In genomic region chr1:55931272-55931940, GRCh38 we compare ENCODE assay signal across 21 cellular contexts.
DNase-seq lines count a peak whose midpoint lies in the region; ATAC-seq, FAIRE-seq and TF ChIP-seq lines count a peak whose summit lies in the region.
"Had no signal": no experiment of that assay in that cellular context is flagged by ENCODE, and none has a peak within 500 bp of the region (broad histone marks: within the 10 kb centered on the region; RNA-seq: fewer than 3 reads in every experiment).

No MANE protein-coding gene starts in this region.

- H3K4me1 Mint-ChIP-seq in MCF 10A (ENCODE audit: insufficient read depth, unreplicated experiment), result peaks cover 7% of the 10 kb centered on the region
- H3K4me1 Mint-ChIP-seq: activated T-helper 17 cell treated with anti-CD3 and anti-CD28 coated beads, Interleukin-2, amount 50 U/mL, for 72 hours had no signal

- ATAC-seq in left cardiac atrium (peak; percentile 62 to 72), GM19395 (IDR thresholded peaks at IDR 0.05; ENCODE audit: unreplicated experiment) (no peak)
- ATAC-seq: activated CD8-positive, alpha-beta T cell treated with anti-CD3 and anti-CD28 coated beads, Interleukin-2, amount 10 ng/mL, durations not matched to agents 7 days and 5 days; activated T-helper 17 cell treated with anti-CD3 and anti-CD28 coated beads, Interleukin-2, amount 50 U/mL, for 72 hours; Panc1 had no signal

- no peak for TF ChIP-seq POLR2A in GM12891 (IDR thresholded peaks at IDR 0.05; ENCODE audit: low read depth, low read length)

- peaks cover 8% of the 10 kb centered on the region for H3K9me3 Mint-ChIP-seq in MCF 10A (ENCODE audit: unreplicated experiment)
- H3K9me3 Mint-ChIP-seq: activated T-helper 17 cell treated with anti-CD3 and anti-CD28 coated beads, Interleukin-2, amount 50 U/mL, for 72 hours had no signal

- BruUV-seq in MCF 10A (replicated peaks; lab: Mats Ljungman, UMichigan), result no TSS peak

- TF ChIP-seq CTCF in HEK293 (tag by site-specific recombination; IDR thresholded peaks at IDR 0.05) (no peak), MCF 10A (IDR thresholded peaks at IDR 0.05; ENCODE audit: unreplicated experiment) (no peak), retinal pigment epithelial cell (conservative IDR thresholded peaks at IDR 0.05; ENCODE audit: low read depth, low read length) (no peak), ascending aorta (IDR thresholded peaks at IDR 0.05) (no peak)

- peak; percentile 6 for DNase-seq in MCF 10A (ENCODE audit: unreplicated experiment)
- DNase-seq in left cardiac atrium, result no peak
- peak; percentile 42 for DNase-seq in retinal pigment epithelial cell (ENCODE audit: low read depth)
- DNase-seq in ascending aorta (ENCODE audit: low spot score in 2 of 2), result no peak
- DNase-seq in H4 (ENCODE audit: low spot score), result no peak
- no peak for DNase-seq in GM12891 (ENCODE audit: insufficient read length, low spot score)
- DNase-seq: activated CD8-positive, alpha-beta T cell treated with anti-CD3 and anti-CD28 coated beads, Interleukin-2, amount 10 ng/mL, durations not matched to agents 7 days and 5 days; adrenal gland; Caco-2; esophagus squamous epithelium; GF-D8; NCI-H2029; NCI-H774; T-helper 1 cell; WERI-Rb-1 had no signal

- H3K36me3 Mint-ChIP-seq in MCF 10A (ENCODE audit: insufficient read depth, unreplicated experiment), result no peaks in the 10 kb centered on the region

- no peak for FAIRE-seq in GM12891 (lab: Jason Lieb, UNC)

- H3K4me3 ChIP-seq in HEK293 (ENCODE audit: low read depth, low read length) (no peak overlapping the region), retinal pigment epithelial cell (ENCODE audit: low read length) (no peak overlapping the region), ascending aorta (no peak overlapping the region)
- H3K4me3 ChIP-seq: adrenal gland, esophagus squamous epithelium, skin epidermis had no signal

- H3K27ac Mint-ChIP-seq in MCF 10A (ENCODE audit: low read depth, unreplicated experiment), result peak overlapping the region; percentile 43
- H3K27ac Mint-ChIP-seq: activated CD8-positive, alpha-beta T cell treated with anti-CD3 and anti-CD28 coated beads, Interleukin-2, amount 10 ng/mL, durations not matched to agents 7 days and 5 days; activated T-helper 17 cell treated with anti-CD3 and anti-CD28 coated beads, Interleukin-2, amount 50 U/mL, for 72 hours; dendritic cell treated with granulocyte-macrophage colony-stimulating factor and Interleukin-4, amounts not matched to agents 40 ng/mL and 50 ng/mL, for 4 days had no signal

- H3K27me3 ChIP-seq in ascending aorta, result no peaks in the 10 kb centered on the region
- H3K27me3 ChIP-seq: adrenal gland, esophagus squamous epithelium had no signal

- H3K4me1 ChIP-seq in HEK293 (ENCODE audit: control insufficient read depth, insufficient read depth, low read length), result no peaks in the 10 kb centered on the region
- H3K4me1 ChIP-seq in ascending aorta, result no peaks in the 10 kb centered on the region
- H3K4me1 ChIP-seq: adrenal gland, Caco-2 had no signal

- CTCF ChIA-PET in HEK293 (lab: Yijun Ruan, JAX), result interaction anchor here (0.6 kb wide), 1 partner anchor 17 kb away, joined by 3 read pairs; no protein-coding TSS in a partner anchor
- CTCF ChIA-PET in MCF 10A (lab: Yijun Ruan, JAX), result interaction anchor here (0.9 to 2.4 kb wide), 4 partner anchors 13 to 653 kb away, joined by 3 to 7 read pairs (median 4); no protein-coding TSS in a partner anchor

- POLR2A ChIA-PET in HEK293 (lab: Yijun Ruan, JAX) (no interaction called here), MCF 10A (lab: Yijun Ruan, JAX) (interaction anchor here (0.7 kb wide), 1 partner anchor 50 kb away, joined by 3 read pairs; no protein-coding TSS in a partner anchor)

- no peak overlapping the region for H3K27ac ChIP-seq in HEK293 (ENCODE audit: extremely low read depth, low read depth, low read length)
- H3K27ac ChIP-seq in ascending aorta, result no peak overlapping the region
- H3K27ac ChIP-seq: adrenal gland, WERI-Rb-1 had no signal

- no peaks in the 10 kb centered on the region for H3K27me3 Mint-ChIP-seq in MCF 10A (ENCODE audit: insufficient read depth, unreplicated experiment)

- H3K9me3 ChIP-seq in HEK293 (ENCODE audit: control insufficient read depth, insufficient read depth, low read depth, low read length) (no peaks in the 10 kb centered on the region), ascending aorta (no peaks in the 10 kb centered on the region)
- H3K9me3 ChIP-seq: adrenal gland, Caco-2, esophagus squamous epithelium had no signal

- intact Hi-C loops in MCF 10A (cut with micrococcal nuclease), result no loop called here
- intact Hi-C loops in left cardiac atrium (cut with DNase I), result no loop called here
- intact Hi-C loops in ascending aorta (cut with DNase I), result no loop called here

- no peak overlapping the region for H3K4me3 Mint-ChIP-seq in MCF 10A (ENCODE audit: unreplicated experiment)
- H3K4me3 Mint-ChIP-seq: activated CD8-positive, alpha-beta T cell treated with anti-CD3 and anti-CD28 coated beads, Interleukin-2, amount 10 ng/mL, durations not matched to agents 7 days and 5 days; activated T-helper 17 cell treated with anti-CD3 and anti-CD28 coated beads, Interleukin-2, amount 50 U/mL, for 72 hours; dendritic cell treated with granulocyte-macrophage colony-stimulating factor and Interleukin-4, amounts not matched to agents 40 ng/mL and 50 ng/mL, for 4 days had no signal

- no peaks in the 10 kb centered on the region for H3K36me3 ChIP-seq in HEK293 (ENCODE audit: control insufficient read depth in 2 of 2, insufficient read depth in 1 of 2, low read length in 2 of 2)
- H3K36me3 ChIP-seq in ascending aorta, result no peaks in the 10 kb centered on the region
- H3K36me3 ChIP-seq: adrenal gland, esophagus squamous epithelium, WERI-Rb-1 had no signal

TF ChIP-seq in HEK293, 187 proteins besides CTCF, POLR2A, EP300 and RAD21:
- TF ChIP-seq PRDM10 (tag by site-specific recombination; IDR thresholded peaks at IDR 0.05) (peak; percentile 62), GLI4 (tag by site-specific recombination; IDR thresholded peaks at IDR 0.05) (no peak)

TF ChIP-seq in GM12891, 5 proteins besides CTCF, POLR2A, EP300 and RAD21:
- TF ChIP-seq TAF1 (IDR thresholded peaks at IDR 0.05; ENCODE audit: low read depth, low read length) (no peak), SPI1 (IDR thresholded peaks at IDR 0.05; ENCODE audit: low read depth, low read length) (no peak), POU2F2 (IDR thresholded peaks at IDR 0.05; ENCODE audit: low read depth, low read length) (no peak), POLR2AphosphoS5 (IDR thresholded peaks at IDR 0.05; ENCODE audit: low read depth, low read length) (no peak), PAX5 (IDR thresholded peaks at IDR 0.05; ENCODE audit: insufficient read depth, low read length, severe bottlenecking) (no peak)

Comparison
In these comparisons a context has a peak if more than half of its experiments do, and no peak if none do; other contexts are left out.
1. DNase-seq: peak in MCF 10A (single experiment) and retinal pigment epithelial cell (single experiment); none in left cardiac atrium (single experiment), ascending aorta (0 of 2), H4 (single experiment) and GM12891 (single experiment).